9 cellular contexts compared by ENCODE assay signal in genomic region chr5:153799466-153799865, GRCh38.
"Had no signal": no experiment of that assay in that cellular context is flagged by ENCODE, and none has a peak within 500 bp of the region (broad histone marks: within the 10 kb centered on the region; RNA-seq: fewer than 3 reads in every experiment).

No MANE protein-coding gene starts in this region.

- H2AFZ ChIP-seq: GM23248 had no signal

- H3K9me3 ChIP-seq: HAP-1 had no signal

- H3K27ac ChIP-seq: GM23248, KMS-11 had no signal

- H3K4me2 ChIP-seq: KMS-11 had no signal

- H3K4me3 Mint-ChIP-seq: HFFc6 had no signal

- H3K27ac Mint-ChIP-seq: HFFc6 had no signal

- H3K4me1 ChIP-seq: HAP-1 had no signal

- FAIRE-seq: HTR-8/SVneo had no signal

- H3K9me3 Mint-ChIP-seq: HFFc6 had no signal

- H3K36me3 ChIP-seq: HAP-1 had no signal

- H3K4me3 ChIP-seq: GM23248, HAP-1 had no signal

- DNase-seq: GM23248, GOT3, H7, HFFc6, KBM-7 had no signal

- H3K9ac ChIP-seq: GM23248, KMS-11 had no signal

- ATAC-seq: HCT116 had no signal
